In the genomic region with DNA sequence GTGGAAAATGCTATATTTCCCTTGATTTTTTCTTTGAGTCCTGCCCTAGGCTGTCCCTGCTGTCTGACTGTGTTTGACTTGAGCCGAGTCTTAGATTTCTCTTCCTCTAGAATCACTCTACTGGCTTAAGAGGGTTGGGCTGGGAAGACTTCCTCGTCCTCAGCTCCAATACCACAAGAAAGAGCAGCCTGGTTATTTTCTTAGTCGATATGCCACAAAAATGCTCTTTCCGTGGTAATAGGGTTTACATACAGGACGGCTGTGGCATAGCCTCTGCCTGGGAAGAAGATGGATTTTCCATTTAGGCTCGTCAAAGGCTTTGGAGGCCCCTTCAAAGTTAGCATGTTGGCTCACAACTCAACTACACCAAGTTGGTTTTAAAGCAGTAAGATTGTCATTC, we compare ENCODE assay signal across 1 cellular context.
TF ChIP-seq lines count a peak whose summit lies in the region.

No MANE protein-coding gene starts in this region.

TF ChIP-seq in IMR-90, 13 proteins besides CTCF, POLR2A, EP300 and RAD21 (continued from another document):
- TF ChIP-seq, protein P1, sequence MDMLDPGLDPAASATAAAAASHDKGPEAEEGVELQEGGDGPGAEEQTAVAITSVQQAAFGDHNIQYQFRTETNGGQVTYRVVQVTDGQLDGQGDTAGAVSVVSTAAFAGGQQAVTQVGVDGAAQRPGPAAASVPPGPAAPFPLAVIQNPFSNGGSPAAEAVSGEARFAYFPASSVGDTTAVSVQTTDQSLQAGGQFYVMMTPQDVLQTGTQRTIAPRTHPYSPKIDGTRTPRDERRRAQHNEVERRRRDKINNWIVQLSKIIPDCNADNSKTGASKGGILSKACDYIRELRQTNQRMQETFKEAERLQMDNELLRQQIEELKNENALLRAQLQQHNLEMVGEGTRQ (IDR thresholded peaks at IDR 0.05; ENCODE audit: low read depth, low read length): no peak
- TF ChIP-seq, protein P2, sequence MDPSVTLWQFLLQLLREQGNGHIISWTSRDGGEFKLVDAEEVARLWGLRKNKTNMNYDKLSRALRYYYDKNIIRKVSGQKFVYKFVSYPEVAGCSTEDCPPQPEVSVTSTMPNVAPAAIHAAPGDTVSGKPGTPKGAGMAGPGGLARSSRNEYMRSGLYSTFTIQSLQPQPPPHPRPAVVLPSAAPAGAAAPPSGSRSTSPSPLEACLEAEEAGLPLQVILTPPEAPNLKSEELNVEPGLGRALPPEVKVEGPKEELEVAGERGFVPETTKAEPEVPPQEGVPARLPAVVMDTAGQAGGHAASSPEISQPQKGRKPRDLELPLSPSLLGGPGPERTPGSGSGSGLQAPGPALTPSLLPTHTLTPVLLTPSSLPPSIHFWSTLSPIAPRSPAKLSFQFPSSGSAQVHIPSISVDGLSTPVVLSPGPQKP (IDR thresholded peaks at IDR 0.05; ENCODE audit: borderline replicate concordance, low read depth, low read length): no peak
- TF ChIP-seq RFX5 (IDR thresholded peaks at IDR 0.05; ENCODE audit: low read depth, low read length) (no peak), MAZ (IDR thresholded peaks at IDR 0.05; ENCODE audit: borderline replicate concordance, low read depth, low read length) (no peak)
TF ChIP-seq in IMR-90: peak in this region for 0.
